Comparison of ENCODE assay signal across 12 cellular contexts in genomic region chr11:62449912-62450311, GRCh38. TPM values are rescaled to one million over a fixed set of nuclear protein-coding genes. Genes with fewer than 3 reads are reported as not detected.
"Had no signal": no experiment of that assay in that cellular context is flagged by ENCODE, and none has a peak within 500 bp of the region (broad histone marks: within the 10 kb centered on the region; RNA-seq: fewer than 3 reads in every experiment).

No MANE protein-coding gene starts in this region.

RNA-seq across cellular contexts. Expression of gene SCGB1A1, which starts 31.1 kb away (rescaled TPM):
- total RNA-seq: activated CD4-positive, alpha-beta memory T cell treated with anti-CD3 and anti-CD28 coated beads, Interleukin-2, amount 10 ng/mL, durations not matched to agents 7 days and 5 days; activated CD4-positive, alpha-beta T cell treated with anti-CD3 and anti-CD28 coated beads for 36 hours; activated CD4-positive, alpha-beta T cell treated with anti-CD3 and anti-CD28 coated beads, Interleukin-2, amount 10 ng/mL, durations not matched to agents 7 days and 5 days; activated CD8-positive, alpha-beta memory T cell treated with anti-CD3 and anti-CD28 coated beads, Interleukin-2, amount 10 ng/mL, durations not matched to agents 7 days and 5 days; activated CD8-positive, alpha-beta T cell treated with anti-CD3 and anti-CD28 coated beads, Interleukin-2, amount 10 ng/mL, durations not matched to agents 7 days and 5 days; activated naive CD8-positive, alpha-beta T cell treated with anti-CD3 and anti-CD28 coated beads, Interleukin-2, amount 10 ng/mL, durations not matched to agents 7 days and 5 days; activated T-helper 2 cell treated with anti-CD3 and anti-CD28 coated beads, Interferon-gamma antibody, Interleukin-2, Interleukin-4, amounts not matched to agents 10 μg/mL and 5 μg/mL and 100 μg/mL, durations not matched to agents 14 hours and 24 hours and 36 hours; ascending aorta; body of pancreas; bronchial epithelial cell; cardiac muscle cell; chondrocyte had no signal
- polyA plus RNA-seq: cardiac muscle cell had no signal
